26 cellular contexts compared by ENCODE assay signal in genomic region chr4:66741081-66741480, GRCh38.
DNase-seq lines count a peak whose midpoint lies in the region; ATAC-seq and TF ChIP-seq lines count a peak whose summit lies in the region.
"Had no signal": no experiment of that assay in that cellular context is flagged by ENCODE, and none has a peak within 500 bp of the region (broad histone marks: within the 10 kb centered on the region; RNA-seq: fewer than 3 reads in every experiment).

No MANE protein-coding gene starts in this region.

- H3K79me2 ChIP-seq in PC-3 (ENCODE audit: low read length) (no peaks in the 10 kb centered on the region), osteoblast (ENCODE audit: insufficient read depth, low read length) (no peaks in the 10 kb centered on the region), mesendoderm (ENCODE audit: control insufficient read depth, insufficient read depth, low read length) (no peaks in the 10 kb centered on the region)

- H3K36me3 Mint-ChIP-seq in activated T-cell treated with anti-CD3 and anti-CD28 coated beads, Interleukin-2, amount 50 U/mL, for 72 hours (ENCODE audit: insufficient read depth in 2 of 2), result no peaks in the 10 kb centered on the region
- H3K36me3 Mint-ChIP-seq: CD8-positive, alpha-beta memory T cell; IgD-negative memory B cell had no signal

- no peak overlapping the region for H2BK5ac ChIP-seq in mesendoderm (ENCODE audit: low read length)

- no peak overlapping the region for H3K4me3 ChIP-seq in PC-3 (ENCODE audit: low read length)
- H3K4me3 ChIP-seq in epithelial cell of esophagus (ENCODE audit: low read length), result no peak overlapping the region
- no peak overlapping the region for H3K4me3 ChIP-seq in osteoblast (ENCODE audit: insufficient read depth, low read length)
- no peak overlapping the region for H3K4me3 ChIP-seq in mesendoderm (ENCODE audit: low read length)
- H3K4me3 ChIP-seq: adrenal gland, GM12878, left lung, thoracic aorta had no signal

- H3K36me3 ChIP-seq in PC-3 (ENCODE audit: low read depth, low read length), result no peaks in the 10 kb centered on the region
- no peaks in the 10 kb centered on the region for H3K36me3 ChIP-seq in osteoblast (ENCODE audit: insufficient read depth, low read length)
- no peaks in the 10 kb centered on the region for H3K36me3 ChIP-seq in mesendoderm (ENCODE audit: control insufficient read depth, insufficient read depth, low read length)
- H3K36me3 ChIP-seq: adrenal gland, BE2C, left lung, thoracic aorta had no signal

- no peaks in the 10 kb centered on the region for H3K27me3 Mint-ChIP-seq in activated T-cell treated with anti-CD3 and anti-CD28 coated beads, Interleukin-2, amount 50 U/mL, for 72 hours (ENCODE audit: low read depth)
- H3K27me3 Mint-ChIP-seq: activated CD4-positive, alpha-beta memory T cell treated with anti-CD3 and anti-CD28 coated beads, Interleukin-2, amount 10 ng/mL, durations not matched to agents 7 days and 5 days; CD8-positive, alpha-beta memory T cell; IgD-negative memory B cell had no signal

- H3K9me3 Mint-ChIP-seq in activated T-cell treated with anti-CD3 and anti-CD28 coated beads, Interleukin-2, amount 50 U/mL, for 72 hours, result peaks cover 2% of the 10 kb centered on the region in 2 donors

- no peak overlapping the region for H2AK5ac ChIP-seq in mesendoderm (ENCODE audit: low read length)

- no peak overlapping the region for H2BK120ac ChIP-seq in mesendoderm (ENCODE audit: low read depth, low read length)

- H3K9me3 ChIP-seq in PC-3 (ENCODE audit: low read length) (no peaks in the 10 kb centered on the region), osteoblast (ENCODE audit: low read depth, low read length) (no peaks in the 10 kb centered on the region)
- H3K9me3 ChIP-seq: adrenal gland, BE2C, left lung, thoracic aorta had no signal

- no peak overlapping the region for H3K4me3 Mint-ChIP-seq in activated T-cell treated with anti-CD3 and anti-CD28 coated beads, Interleukin-2, amount 50 U/mL, for 72 hours
- H3K4me3 Mint-ChIP-seq: activated CD4-positive, alpha-beta memory T cell treated with anti-CD3 and anti-CD28 coated beads, Interleukin-2, amount 10 ng/mL, durations not matched to agents 7 days and 5 days; activated naive CD4-positive, alpha-beta T cell treated with anti-CD3 and anti-CD28 coated beads for 36 hours; CD8-positive, alpha-beta memory T cell; IgD-negative memory B cell had no signal

- H3K9me2 ChIP-seq in PC-3 (replicated peaks; ENCODE audit: low read length), result no peaks in the 10 kb centered on the region

- H3K9ac ChIP-seq in PC-3 (ENCODE audit: low read length), result no peak overlapping the region
- H3K9ac ChIP-seq in mesendoderm (ENCODE audit: low read length), result no peak overlapping the region

- no peak overlapping the region for H2AFZ ChIP-seq in PC-3 (ENCODE audit: low read length)
- H2AFZ ChIP-seq in osteoblast (ENCODE audit: low read length), result no peak overlapping the region

- H3K27ac ChIP-seq in PC-3 (ENCODE audit: low read length) (no peak overlapping the region), osteoblast (ENCODE audit: low read depth, low read length) (no peak overlapping the region), mesendoderm (ENCODE audit: low read depth, low read length) (no peak overlapping the region)
- H3K27ac ChIP-seq: adrenal gland, left lung, thoracic aorta had no signal

- CTCF ChIA-PET in PC-3 (lab: Charles Lee), result no interaction called here

- no CpG with 5 or more reads among the region's 2 CpGs for WGBS in mesendoderm (ENCODE audit: extremely low coverage, insufficient coverage, low lambda C conversion rate)

- POLR2A ChIA-PET in PC-3 (lab: Charles Lee; ENCODE audit: unreplicated experiment), result no interaction called here

- ATAC-seq in PC-3, result peak; percentile 98
- no peak for ATAC-seq in activated T-cell treated with anti-CD3 and anti-CD28 coated beads, Interleukin-2, amount 50 U/mL, for 72 hours (replicated peaks in 1 of 2)
- ATAC-seq: GM12878, left lung, right cardiac atrium had no signal

- H3K4me1 ChIP-seq in PC-3 (ENCODE audit: insufficient read depth, low read length) (peaks cover 5% of the 10 kb centered on the region; the same call in 1 of the 2 replicates), osteoblast (ENCODE audit: insufficient read depth, low read length) (no peaks in the 10 kb centered on the region), mesendoderm (ENCODE audit: control insufficient read depth, low read depth, low read length) (peaks cover 3% of the 10 kb centered on the region)
- H3K4me1 ChIP-seq: adrenal gland, BE2C, left lung had no signal

- H3K4me1 Mint-ChIP-seq in activated T-cell treated with anti-CD3 and anti-CD28 coated beads, Interleukin-2, amount 50 U/mL, for 72 hours (ENCODE audit: low read depth), result no peaks in the 10 kb centered on the region
- H3K4me1 Mint-ChIP-seq: activated CD4-positive, alpha-beta memory T cell treated with anti-CD3 and anti-CD28 coated beads, Interleukin-2, amount 10 ng/mL, durations not matched to agents 7 days and 5 days; CD8-positive, alpha-beta memory T cell; IgD-negative memory B cell had no signal

- intact Hi-C loops in PC-3 (cut with micrococcal nuclease), result no loop called here

- no peak overlapping the region for H4K5ac ChIP-seq in mesendoderm (ENCODE audit: low read length)

- no TSS peak for BruUV-seq in PC-3 (replicated peaks; lab: Mats Ljungman, UMichigan)

- no peak overlapping the region for H3K4ac ChIP-seq in mesendoderm (ENCODE audit: low read depth, low read length)

- H4K8ac ChIP-seq in mesendoderm (ENCODE audit: low read depth, low read length), result no peak overlapping the region

- H3K18ac ChIP-seq in mesendoderm (ENCODE audit: low read length), result no peak overlapping the region

- H3K27ac Mint-ChIP-seq in activated T-cell treated with anti-CD3 and anti-CD28 coated beads, Interleukin-2, amount 50 U/mL, for 72 hours, result no peak overlapping the region
- H3K27ac Mint-ChIP-seq: activated CD4-positive, alpha-beta memory T cell treated with anti-CD3 and anti-CD28 coated beads, Interleukin-2, amount 10 ng/mL, durations not matched to agents 7 days and 5 days; activated naive CD4-positive, alpha-beta T cell treated with anti-CD3 and anti-CD28 coated beads for 36 hours; CD8-positive, alpha-beta memory T cell; IgD-negative memory B cell had no signal

- H4K20me1 ChIP-seq in PC-3 (ENCODE audit: low read length) (no peaks in the 10 kb centered on the region), osteoblast (ENCODE audit: insufficient read depth, low read length) (no peaks in the 10 kb centered on the region)

- no peaks in the 10 kb centered on the region for H3F3A ChIP-seq in PC-3 (ENCODE audit: low read length, unreplicated experiment)

- H3K56ac ChIP-seq in mesendoderm (ENCODE audit: low read length), result no peak overlapping the region

- DNase-seq in HCEC 1CT (peak; percentile 56), PC-3 (peak; percentile 78), epithelial cell of esophagus (ENCODE audit: low read depth) (peak; percentile 94), osteoblast (ENCODE audit: insufficient read length, low spot score, missing footprints) (peak; percentile 9), LoVo (ENCODE audit: low spot score) (no peak), mesendoderm (no peak)
- no peak for DNase-seq in activated T-cell treated with anti-CD3 and anti-CD28 coated beads, Interleukin-2, amount 50 U/mL, for 72 hours
- DNase-seq: activated CD4-positive, alpha-beta memory T cell treated with anti-CD3 and anti-CD28 coated beads, Interleukin-2, amount 10 ng/mL, durations not matched to agents 7 days and 5 days; activated CD4-positive, alpha-beta T cell treated with anti-CD3 and anti-CD28 coated beads for 1 hour; activated CD8-positive, alpha-beta memory T cell treated with anti-CD3 and anti-CD28 coated beads, Interleukin-2, amount 50 U/mL, for 4 hours; activated naive CD4-positive, alpha-beta T cell treated with anti-CD3 and anti-CD28 coated beads for 36 hours; adrenal gland; BE2C; CD8-positive, alpha-beta memory T cell; left lung; MM.1S; NCI-H1105 treated with DMSO at 0.1 percent for 48 hours; NCI-H1930; NCI-H526 treated with DMSO at 0.1 percent for 48 hours; right cardiac atrium; SHP77 treated with DMSO at 0.1 percent for 48 hours; stimulated activated CD4-positive, alpha-beta T cell treated with anti-CD3 and anti-CD28 coated beads, Interleukin-1b, Interleukin-23, amount 100 ng/mL, for 48 hours; stimulated activated naive CD4-positive, alpha-beta T cell treated with Interleukin-2 at 50 U/mL for 16 hours had no signal

- H3K23ac ChIP-seq in mesendoderm (ENCODE audit: low read length), result no peak overlapping the region

- no peak overlapping the region for H2BK15ac ChIP-seq in mesendoderm (replicated peaks; ENCODE audit: low read depth)

- H3K79me1 ChIP-seq in mesendoderm (ENCODE audit: low read length), result no peaks in the 10 kb centered on the region

- 0 out of 2 replicates have a peak overlapping the region, but pooled peaks have one; percentile 2 for H3K4me2 ChIP-seq in PC-3 (ENCODE audit: low read length)
- no peak overlapping the region for H3K4me2 ChIP-seq in osteoblast (ENCODE audit: insufficient read depth, low read length)
- no peak overlapping the region for H3K4me2 ChIP-seq in mesendoderm (ENCODE audit: low read length)

- TF ChIP-seq CTCF in PC-3 (conservative IDR thresholded peaks at IDR 0.05; ENCODE audit: low read depth, low read length), result no peak
- TF ChIP-seq CTCF in epithelial cell of esophagus (IDR thresholded peaks at IDR 0.05; ENCODE audit: insufficient read depth, low read depth, low read length, missing control alignments), result no peak
- TF ChIP-seq CTCF in osteoblast (IDR thresholded peaks at IDR 0.05; ENCODE audit: extremely low read depth, low read depth, low read length), result no peak

- no peaks in the 10 kb centered on the region for H3K27me3 ChIP-seq in PC-3 (ENCODE audit: low read length)
- no peaks in the 10 kb centered on the region for H3K27me3 ChIP-seq in osteoblast (ENCODE audit: insufficient read depth, low read length)
- H3K27me3 ChIP-seq in mesendoderm (ENCODE audit: insufficient read depth, low read length, poor library complexity), result no peaks in the 10 kb centered on the region
- H3K27me3 ChIP-seq: adrenal gland, BE2C, left lung had no signal

Comparison
In these comparisons a context has a peak if more than half of its experiments do, and no peak if none do; other contexts are left out.
1. DNase-seq: peak in HCEC 1CT (single experiment), PC-3 (single experiment), epithelial cell of esophagus (single experiment) and osteoblast (single experiment); none in activated T-cell treated with anti-CD3 and anti-CD28 coated beads, Interleukin-2, amount 50 U/mL, for 72 hours (0 of 2), LoVo (single experiment) and mesendoderm (single experiment).